25 cellular contexts compared by ENCODE assay signal in genomic region chr20:48284837-48285236, GRCh38.
A peak's percentile ranks its signal among the peaks of the same experiment; 100 is the strongest.
DNase-seq lines count a peak whose midpoint lies in the region; ATAC-seq, FAIRE-seq and TF ChIP-seq lines count a peak whose summit lies in the region.
"Had no signal": no experiment of that assay in that cellular context is flagged by ENCODE, and none has a peak within 500 bp of the region (broad histone marks: within the 10 kb centered on the region; RNA-seq: fewer than 3 reads in every experiment).

No MANE protein-coding gene starts in this region.

- intact Hi-C loops in HepG2 (cut with micrococcal nuclease; ENCODE audit: unreplicated experiment) (no loop called here), right lobe of liver (cut with DNase I) (no loop called here)
- intact Hi-C loops in activated T-helper 2 cell treated with anti-CD3 and anti-CD28 coated beads, Interferon-gamma antibody, Interleukin-2, Interleukin-4, amounts not matched to agents 10 μg/mL and 5 μg/mL and 100 μg/mL, durations not matched to agents 14 hours and 24 hours and 36 hours (cut with micrococcal nuclease), result no loop called here
- intact Hi-C loops in CD4-positive, alpha-beta memory T cell (cut with micrococcal nuclease), result no loop called here

- H3K9me3 ChIP-seq in HepG2 (ENCODE audit: low read length) (no peaks in the 10 kb centered on the region), right lobe of liver (no peaks in the 10 kb centered on the region), astrocyte (ENCODE audit: insufficient read depth, low read depth, low read length) (no peaks in the 10 kb centered on the region)
- no peaks in the 10 kb centered on the region for H3K9me3 ChIP-seq in CD4-positive, alpha-beta memory T cell (ENCODE audit: control insufficient read depth in 1 of 2, low read length in 2 of 2)
- H3K9me3 ChIP-seq: psoas muscle, upper lobe of right lung had no signal

- H3K4me1 Mint-ChIP-seq in astrocyte (ENCODE audit: low read depth, unreplicated experiment), result peaks cover 29% of the 10 kb centered on the region
- no peaks in the 10 kb centered on the region for H3K4me1 Mint-ChIP-seq in activated T-helper 2 cell treated with anti-CD3 and anti-CD28 coated beads, Interferon-gamma antibody, Interleukin-2, Interleukin-4, amounts not matched to agents 10 μg/mL and 5 μg/mL and 100 μg/mL, durations not matched to agents 14 hours and 24 hours and 36 hours (ENCODE audit: low read depth)
- H3K4me1 Mint-ChIP-seq in CD4-positive, alpha-beta memory T cell, result no peaks in the 10 kb centered on the region
- H3K4me1 Mint-ChIP-seq: stimulated activated naive CD8-positive, alpha-beta T cell treated with anti-CD3 and anti-CD28 coated beads, Interleukin-15, amount 100 ng/mL, for 72 hours had no signal

- H3K4me3 ChIP-seq in HepG2 (replicated peaks in 1 of 3; ENCODE audit: insufficient read depth in 1 of 3, low read depth in 2 of 3, low read length in 3 of 3) (no peak overlapping the region), right lobe of liver (no peak overlapping the region), astrocyte (ENCODE audit: insufficient read depth, low read depth, low read length) (no peak overlapping the region)
- H3K4me3 ChIP-seq in CD4-positive, alpha-beta memory T cell (ENCODE audit: low read length in 2 of 2), result no peak overlapping the region
- H3K4me3 ChIP-seq: BLaER1 treated with 17β-estradiol and CSF1 and Interleukin-3, amounts not matched to agents 10 nM and 100 nM; coronary artery; psoas muscle; smooth muscle cell; upper lobe of right lung had no signal

- POLR2A ChIA-PET in HepG2 (lab: Yijun Ruan, JAX), result no interaction called here
- POLR2A ChIA-PET in CD4-positive, alpha-beta memory T cell (lab: Charles Lee; ENCODE audit: partially characterized antibody), result no interaction called here

- H3K4me3 Mint-ChIP-seq in astrocyte (ENCODE audit: unreplicated experiment), result peak overlapping the region; percentile 0
- no peak overlapping the region for H3K4me3 Mint-ChIP-seq in activated T-helper 2 cell treated with anti-CD3 and anti-CD28 coated beads, Interferon-gamma antibody, Interleukin-2, Interleukin-4, amounts not matched to agents 10 μg/mL and 5 μg/mL and 100 μg/mL, durations not matched to agents 14 hours and 24 hours and 36 hours (ENCODE audit: low read depth)
- H3K4me3 Mint-ChIP-seq in CD4-positive, alpha-beta memory T cell, result no peak overlapping the region
- H3K4me3 Mint-ChIP-seq: activated naive CD4-positive, alpha-beta T cell treated with anti-CD3 and anti-CD28 coated beads for 36 hours; stimulated activated naive CD8-positive, alpha-beta T cell treated with anti-CD3 and anti-CD28 coated beads, Interleukin-15, amount 100 ng/mL, for 72 hours; T-helper 1 cell treated with Interleukin-12 subunit alpha and Interleukin-12 subunit beta and Interleukin-4 antibody, amounts not matched to agents 30 μg/mL and 1 μg/mL, for 36 hours had no signal

- no peak overlapping the region for H2AFZ ChIP-seq in HepG2 (ENCODE audit: low read length)
- H2AFZ ChIP-seq in astrocyte (ENCODE audit: low read depth, low read length), result no peak overlapping the region

- H3K9me3 Mint-ChIP-seq in astrocyte (ENCODE audit: unreplicated experiment), result peaks cover 3% of the 10 kb centered on the region
- H3K9me3 Mint-ChIP-seq in activated T-helper 2 cell treated with anti-CD3 and anti-CD28 coated beads, Interferon-gamma antibody, Interleukin-2, Interleukin-4, amounts not matched to agents 10 μg/mL and 5 μg/mL and 100 μg/mL, durations not matched to agents 14 hours and 24 hours and 36 hours, result no peaks in the 10 kb centered on the region
- H3K9me3 Mint-ChIP-seq in CD4-positive, alpha-beta memory T cell, result no peaks in the 10 kb centered on the region
- H3K9me3 Mint-ChIP-seq: activated naive CD4-positive, alpha-beta T cell treated with anti-CD3 and anti-CD28 coated beads for 36 hours; stimulated activated naive CD8-positive, alpha-beta T cell treated with anti-CD3 and anti-CD28 coated beads, Interleukin-15, amount 100 ng/mL, for 72 hours; T-helper 1 cell treated with Interleukin-12 subunit alpha and Interleukin-12 subunit beta and Interleukin-4 antibody, amounts not matched to agents 30 μg/mL and 1 μg/mL, for 36 hours had no signal

- H3K27me3 ChIP-seq in HepG2 (ENCODE audit: control insufficient read depth in 1 of 2, insufficient read depth in 2 of 2, low read length in 2 of 2) (peaks cover 0 to 6% of the 10 kb centered on the region in 2 experiments; a peak in 2 of 5 replicates), right lobe of liver (no peaks in the 10 kb centered on the region), astrocyte (ENCODE audit: insufficient read depth, low read length) (peaks cover 8% of the 10 kb centered on the region)
- H3K27me3 ChIP-seq in CD4-positive, alpha-beta memory T cell (ENCODE audit: insufficient read depth, low read length), result no peaks in the 10 kb centered on the region
- H3K27me3 ChIP-seq: BLaER1 treated with 17β-estradiol and CSF1 and Interleukin-3, amounts not matched to agents 10 nM and 100 nM; foreskin keratinocyte; upper lobe of right lung had no signal

- H3K79me2 ChIP-seq in HepG2 (ENCODE audit: insufficient read depth, low read length), result no peaks in the 10 kb centered on the region
- no peaks in the 10 kb centered on the region for H3K79me2 ChIP-seq in astrocyte (ENCODE audit: insufficient read depth, low read length)

- no peaks in the 10 kb centered on the region for H4K20me1 ChIP-seq in HepG2 (ENCODE audit: insufficient read depth, low read length)
- no peaks in the 10 kb centered on the region for H4K20me1 ChIP-seq in astrocyte (ENCODE audit: insufficient read depth, low read length)
- H4K20me1 ChIP-seq: BLaER1 treated with 17β-estradiol and CSF1 and Interleukin-3, amounts not matched to agents 10 nM and 100 nM had no signal

- peak overlapping the region; percentile 87 for H3K27ac Mint-ChIP-seq in astrocyte (ENCODE audit: unreplicated experiment)
- no peak overlapping the region for H3K27ac Mint-ChIP-seq in activated T-helper 2 cell treated with anti-CD3 and anti-CD28 coated beads, Interferon-gamma antibody, Interleukin-2, Interleukin-4, amounts not matched to agents 10 μg/mL and 5 μg/mL and 100 μg/mL, durations not matched to agents 14 hours and 24 hours and 36 hours
- no peak overlapping the region for H3K27ac Mint-ChIP-seq in CD4-positive, alpha-beta memory T cell
- H3K27ac Mint-ChIP-seq: activated naive CD4-positive, alpha-beta T cell treated with anti-CD3 and anti-CD28 coated beads for 36 hours; stimulated activated naive CD8-positive, alpha-beta T cell treated with anti-CD3 and anti-CD28 coated beads, Interleukin-15, amount 100 ng/mL, for 72 hours; T-helper 1 cell treated with Interleukin-12 subunit alpha and Interleukin-12 subunit beta and Interleukin-4 antibody, amounts not matched to agents 30 μg/mL and 1 μg/mL, for 36 hours had no signal

- H3K4me1 ChIP-seq in HepG2 (ENCODE audit: insufficient read depth, low read length) (peaks cover 67% of the 10 kb centered on the region), right lobe of liver (peaks cover 0 to 34% (median 0%) of the 10 kb centered on the region in 4 donors), astrocyte (ENCODE audit: insufficient read depth, low read length) (peaks cover 19% of the 10 kb centered on the region)
- no peaks in the 10 kb centered on the region for H3K4me1 ChIP-seq in CD4-positive, alpha-beta memory T cell (ENCODE audit: insufficient read depth, low read length)
- H3K4me1 ChIP-seq: foreskin keratinocyte had no signal

- TF ChIP-seq CTCF in HepG2 (CRISPR knock-in tag; IDR thresholded peaks at IDR 0.05), result no peak
- TF ChIP-seq CTCF in right lobe of liver (IDR thresholded peaks at IDR 0.05), result no peak
- no peak for TF ChIP-seq CTCF in astrocyte (IDR thresholded peaks at IDR 0.05; ENCODE audit: insufficient read depth, low read depth, low read length)

- TF ChIP-seq RAD21 in HepG2 (CRISPR knock-in tag; IDR thresholded peaks at IDR 0.05), result no peak

- H3K4me2 ChIP-seq in HepG2 (ENCODE audit: low read depth, low read length), result no peak overlapping the region
- H3K4me2 ChIP-seq in astrocyte (ENCODE audit: low read length), result no peak overlapping the region
- H3K4me2 ChIP-seq: smooth muscle cell had no signal

- no peak overlapping the region for H3K9ac ChIP-seq in HepG2 (ENCODE audit: insufficient read depth, low read depth, low read length)
- no peak overlapping the region for H3K9ac ChIP-seq in astrocyte (ENCODE audit: low read length)
- H3K9ac ChIP-seq: BLaER1 treated with 17β-estradiol and CSF1 and Interleukin-3, amounts not matched to agents 10 nM and 100 nM had no signal

- H3K36me3 Mint-ChIP-seq in astrocyte (ENCODE audit: low read depth, unreplicated experiment), result peaks cover 1% of the 10 kb centered on the region
- no peaks in the 10 kb centered on the region for H3K36me3 Mint-ChIP-seq in activated T-helper 2 cell treated with anti-CD3 and anti-CD28 coated beads, Interferon-gamma antibody, Interleukin-2, Interleukin-4, amounts not matched to agents 10 μg/mL and 5 μg/mL and 100 μg/mL, durations not matched to agents 14 hours and 24 hours and 36 hours (ENCODE audit: low read depth)
- H3K36me3 Mint-ChIP-seq in CD4-positive, alpha-beta memory T cell, result no peaks in the 10 kb centered on the region

- in situ Hi-C loops in HepG2 (cut with HindIII; ENCODE audit: extremely low pct_ligation_motif_present, low pct_unique_long_range_greater_than_20kb), result no loop called here

- DNase-seq in HepG2 (ENCODE audit: low spot score), result peak; percentile 64
- no peak for DNase-seq in right lobe of liver
- DNase-seq in astrocyte (ENCODE audit: low read depth), result peak; percentile 68
- DNase-seq in iris pigment epithelial cell (ENCODE audit: low read depth), result peak; percentile 74
- DNase-seq in activated T-helper 2 cell treated with anti-CD3 and anti-CD28 coated beads, Interferon-gamma antibody, Interleukin-2, Interleukin-4, amounts not matched to agents 10 μg/mL and 5 μg/mL and 100 μg/mL, durations not matched to agents 14 hours and 24 hours and 36 hours (ENCODE audit: low spot score), result no peak
- no peak for DNase-seq in GF-D8 (lab: John Stamatoyannopoulos, UW)
- DNase-seq in CD4-positive, alpha-beta memory T cell, result no peak
- DNase-seq: activated CD4-positive, alpha-beta T cell treated with anti-CD3 and anti-CD28 coated beads, Interleukin-2, amount 50 U/mL, for 4 hours; activated naive CD4-positive, alpha-beta T cell treated with anti-CD3 and anti-CD28 coated beads for 36 hours; activated T-cell treated with anti-CD3 and anti-CD28 coated beads for 4 hours; NCI-H524 treated with DMSO at 0.1 percent for 48 hours; psoas muscle; Right ventricle myocardium superior; stimulated activated CD4-positive, alpha-beta T cell treated with anti-CD3 and anti-CD28 coated beads, Interleukin-4, amount 100 ng/mL, for 1 hour; stimulated activated naive CD8-positive, alpha-beta T cell treated with anti-CD3 and anti-CD28 coated beads, Interleukin-15, amount 100 ng/mL, for 72 hours; upper lobe of right lung; WERI-Rb-1 had no signal

- H3K36me3 ChIP-seq in HepG2 (replicated peaks in 1 of 2; ENCODE audit: control insufficient read depth in 1 of 2, insufficient read depth in 2 of 2, low read length in 2 of 2) (no peaks in the 10 kb centered on the region), right lobe of liver (no peaks in the 10 kb centered on the region), astrocyte (ENCODE audit: insufficient read depth, low read length) (no peaks in the 10 kb centered on the region)
- H3K36me3 ChIP-seq in CD4-positive, alpha-beta memory T cell (ENCODE audit: insufficient read depth, low read length), result no peaks in the 10 kb centered on the region
- H3K36me3 ChIP-seq: upper lobe of right lung, WERI-Rb-1 had no signal

- TF ChIP-seq POLR2A in HepG2 (IDR thresholded peaks at IDR 0.05; ENCODE audit: insufficient read depth in 1 of 2, low read depth in 2 of 2, low read length in 2 of 2), result no peak
- TF ChIP-seq POLR2A in right lobe of liver (IDR thresholded peaks at IDR 0.05), result no peak

- ATAC-seq in HepG2 (no peak), right lobe of liver (no peak), HG02840 (IDR thresholded peaks at IDR 0.05; ENCODE audit: low FRiP score, unreplicated experiment) (no peak)
- ATAC-seq: foreskin keratinocyte; HCT116; psoas muscle; stimulated activated naive CD8-positive, alpha-beta T cell treated with anti-CD3 and anti-CD28 coated beads, Interleukin-15, amount 100 ng/mL, for 72 hours; upper lobe of right lung had no signal

- H3K27me3 Mint-ChIP-seq in astrocyte (ENCODE audit: low read depth, unreplicated experiment), result peaks cover 6% of the 10 kb centered on the region
- H3K27me3 Mint-ChIP-seq in activated T-helper 2 cell treated with anti-CD3 and anti-CD28 coated beads, Interferon-gamma antibody, Interleukin-2, Interleukin-4, amounts not matched to agents 10 μg/mL and 5 μg/mL and 100 μg/mL, durations not matched to agents 14 hours and 24 hours and 36 hours (ENCODE audit: low read depth), result no peaks in the 10 kb centered on the region
- peaks cover 14 to 26% of the 10 kb centered on the region in 2 donors for H3K27me3 Mint-ChIP-seq in CD4-positive, alpha-beta memory T cell

- WGBS in HepG2 (ENCODE audit: low lambda C conversion rate), result 50% methylated on average over 2 of the region's 2 CpGs
- WGBS in right lobe of liver (ENCODE audit: insufficient coverage, low coverage, low lambda C conversion rate, missing lambda C conversion rate), result 90% methylated on average over 2 of the region's 2 CpGs

- FAIRE-seq in HepG2 (lab: Jason Lieb, UNC), result no peak
- no peak for FAIRE-seq in astrocyte (lab: Jason Lieb, UNC)
- FAIRE-seq: A204.1 had no signal

- BruUV-seq in HepG2 (replicated peaks; lab: Mats Ljungman, UMichigan), result no TSS peak

- CTCF ChIA-PET in HepG2 (lab: Yijun Ruan, JAX; ENCODE audit: low intra/inter-chr PET ratio, low total read pairs), result no interaction called here
- CTCF ChIA-PET in CD4-positive, alpha-beta memory T cell (lab: Charles Lee; ENCODE audit: partially characterized antibody), result no interaction called here

- TF ChIP-seq EP300 in HepG2 (IDR thresholded peaks at IDR 0.05; ENCODE audit: low read depth in 2 of 2, low read length in 2 of 2) (no peak), HepG2 (CRISPR knock-in tag; IDR thresholded peaks at IDR 0.05; ENCODE audit: borderline replicate concordance) (no peak)

- H3K27ac ChIP-seq in HepG2 (ENCODE audit: extremely low read length, insufficient read depth, low read length), result no peak overlapping the region
- no peak overlapping the region for H3K27ac ChIP-seq in right lobe of liver
- H3K27ac ChIP-seq in astrocyte (ENCODE audit: low read depth, low read length), result no peak overlapping the region
- H3K27ac ChIP-seq in CD4-positive, alpha-beta memory T cell (ENCODE audit: low read depth, low read length), result no peak overlapping the region
- H3K27ac ChIP-seq: foreskin keratinocyte, psoas muscle, upper lobe of right lung, WERI-Rb-1 had no signal

Comparison
In these comparisons a context has a peak if more than half of its experiments do, and no peak if none do; other contexts are left out.
1. DNase-seq: peak in HepG2 (single experiment), astrocyte (single experiment) and iris pigment epithelial cell (single experiment); none in right lobe of liver (0 of 3), activated T-helper 2 cell treated with anti-CD3 and anti-CD28 coated beads, Interferon-gamma antibody, Interleukin-2, Interleukin-4, amounts not matched to agents 10 μg/mL and 5 μg/mL and 100 μg/mL, durations not matched to agents 14 hours and 24 hours and 36 hours (single experiment), GF-D8 (single experiment) and CD4-positive, alpha-beta memory T cell (0 of 5).